21 cellular contexts compared by ENCODE assay signal in genomic region chr4:145823743-145824142, GRCh38.
DNase-seq lines count a peak whose midpoint lies in the region; ATAC-seq and TF ChIP-seq lines count a peak whose summit lies in the region.
"Had no signal": no experiment of that assay in that cellular context is flagged by ENCODE, and none has a peak within 500 bp of the region (broad histone marks: within the 10 kb centered on the region; RNA-seq: fewer than 3 reads in every experiment).

No MANE protein-coding gene starts in this region.

- no peak overlapping the region for H3K4me3 ChIP-seq in prostate gland
- H3K4me3 ChIP-seq in WERI-Rb-1 (ENCODE audit: low read depth, low read length), result no peak overlapping the region
- H3K4me3 ChIP-seq: HAP-1 had no signal

- ATAC-seq in activated T-cell treated with anti-CD3 and anti-CD28 coated beads, Interleukin-2, amount 50 U/mL, for 72 hours (replicated peaks in 1 of 2), result no peak
- ATAC-seq in HG02571 (IDR thresholded peaks at IDR 0.05; ENCODE audit: unreplicated experiment) (peak; percentile 43), GM21381 (IDR thresholded peaks at IDR 0.05; ENCODE audit: unreplicated experiment) (no peak)
- ATAC-seq in stimulated activated effector memory CD8-positive, alpha-beta T cell treated with anti-CD3 and anti-CD28 coated beads, Interleukin-12 subunit alpha, Interleukin-12 subunit beta, amount 100 ng/mL, for 72 hours, result no peak
- ATAC-seq: left lobe of liver had no signal

- peaks cover 96% of the 10 kb centered on the region for H3K36me3 Mint-ChIP-seq in activated T-cell treated with anti-CD3 and anti-CD28 coated beads, Interleukin-2, amount 50 U/mL, for 24 hours (ENCODE audit: low read depth)
- H3K36me3 Mint-ChIP-seq in activated T-cell treated with anti-CD3 and anti-CD28 coated beads, Interleukin-2, amount 50 U/mL, for 72 hours (ENCODE audit: insufficient read depth in 2 of 2), result peaks cover 14 to 36% of the 10 kb centered on the region in 2 donors
- peaks cover 56% of the 10 kb centered on the region for H3K36me3 Mint-ChIP-seq in stimulated activated effector memory CD8-positive, alpha-beta T cell treated with anti-CD3 and anti-CD28 coated beads, Interleukin-12 subunit alpha, Interleukin-12 subunit beta, amount 100 ng/mL, for 72 hours

- H3K27ac ChIP-seq in prostate gland (no peak overlapping the region), WERI-Rb-1 (no peak overlapping the region)

- no peak for DNase-seq in activated T-cell treated with anti-CD3 and anti-CD28 coated beads, Interleukin-2, amount 50 U/mL, for 24 hours
- DNase-seq in activated T-cell treated with anti-CD3 and anti-CD28 coated beads, Interleukin-2, amount 50 U/mL, for 72 hours, result no peak
- peak; percentile 60 to 81 for DNase-seq in NCI-H524 (lab: John Stamatoyannopoulos, UW)
- DNase-seq in stimulated activated effector memory CD8-positive, alpha-beta T cell treated with anti-CD3 and anti-CD28 coated beads, Interleukin-12 subunit alpha, Interleukin-12 subunit beta, amount 100 ng/mL, for 72 hours (ENCODE audit: low spot score in 2 of 2), result no peak
- DNase-seq in prostate gland (ENCODE audit: low spot score), result no peak
- no peak for DNase-seq in WERI-Rb-1
- DNase-seq: activated CD4-positive, alpha-beta memory T cell treated with anti-CD3 and anti-CD28 coated beads for 36 hours; DMS53; NCI-H2029 treated with DMSO at 0.1 percent for 48 hours; NCI-H526; OCI-M1; retina; SHP77; stimulated activated CD4-positive, alpha-beta T cell treated with anti-CD3 and anti-CD28 coated beads, Interleukin-12 subunit alpha, Interleukin-12 subunit beta, amount 100 ng/mL, for 4 hours; T-helper 1 cell had no signal

- H3K9me3 ChIP-seq in prostate gland (no peaks in the 10 kb centered on the region), WERI-Rb-1 (ENCODE audit: severe bottlenecking) (no peaks in the 10 kb centered on the region)
- H3K9me3 ChIP-seq: HAP-1 had no signal

- no peak overlapping the region for H3K4me3 Mint-ChIP-seq in activated T-cell treated with anti-CD3 and anti-CD28 coated beads, Interleukin-2, amount 50 U/mL, for 24 hours
- H3K4me3 Mint-ChIP-seq in activated T-cell treated with anti-CD3 and anti-CD28 coated beads, Interleukin-2, amount 50 U/mL, for 72 hours, result no peak overlapping the region
- no peak overlapping the region for H3K4me3 Mint-ChIP-seq in stimulated activated effector memory CD8-positive, alpha-beta T cell treated with anti-CD3 and anti-CD28 coated beads, Interleukin-12 subunit alpha, Interleukin-12 subunit beta, amount 100 ng/mL, for 72 hours
- H3K4me3 Mint-ChIP-seq: activated CD4-positive, alpha-beta memory T cell treated with anti-CD3 and anti-CD28 coated beads for 36 hours; activated naive CD4-positive, alpha-beta T cell treated with anti-CD3 and anti-CD28 coated beads, Interleukin-2, amount 50 U/mL, for 24 hours; endodermal cell had no signal

- peak overlapping the region; percentile 16 for H3K27ac Mint-ChIP-seq in activated T-cell treated with anti-CD3 and anti-CD28 coated beads, Interleukin-2, amount 50 U/mL, for 24 hours
- no peak overlapping the region for H3K27ac Mint-ChIP-seq in activated T-cell treated with anti-CD3 and anti-CD28 coated beads, Interleukin-2, amount 50 U/mL, for 72 hours
- H3K27ac Mint-ChIP-seq in stimulated activated effector memory CD8-positive, alpha-beta T cell treated with anti-CD3 and anti-CD28 coated beads, Interleukin-12 subunit alpha, Interleukin-12 subunit beta, amount 100 ng/mL, for 72 hours, result peak overlapping the region; percentile 38
- H3K27ac Mint-ChIP-seq: activated CD4-positive, alpha-beta memory T cell treated with anti-CD3 and anti-CD28 coated beads for 36 hours; endodermal cell had no signal

- intact Hi-C loops in prostate gland (cut with DNase I), result loop anchor here (5.0 to 10.0 kb wide), 2 partner anchors 89 to 206 kb away; partner anchors contain the start of gene MMAA

- peaks cover 33% of the 10 kb centered on the region for H3K4me1 Mint-ChIP-seq in activated T-cell treated with anti-CD3 and anti-CD28 coated beads, Interleukin-2, amount 50 U/mL, for 24 hours (ENCODE audit: low read depth)
- peaks cover 38% of the 10 kb centered on the region for H3K4me1 Mint-ChIP-seq in activated T-cell treated with anti-CD3 and anti-CD28 coated beads, Interleukin-2, amount 50 U/mL, for 72 hours (ENCODE audit: low read depth)
- H3K4me1 Mint-ChIP-seq in stimulated activated effector memory CD8-positive, alpha-beta T cell treated with anti-CD3 and anti-CD28 coated beads, Interleukin-12 subunit alpha, Interleukin-12 subunit beta, amount 100 ng/mL, for 72 hours, result peaks cover 34% of the 10 kb centered on the region

- H3K36me3 ChIP-seq in prostate gland (no peaks in the 10 kb centered on the region), WERI-Rb-1 (peaks cover 19% of the 10 kb centered on the region)
- H3K36me3 ChIP-seq: HAP-1 had no signal

- no peaks in the 10 kb centered on the region for H3K27me3 Mint-ChIP-seq in activated T-cell treated with anti-CD3 and anti-CD28 coated beads, Interleukin-2, amount 50 U/mL, for 24 hours
- H3K27me3 Mint-ChIP-seq in activated T-cell treated with anti-CD3 and anti-CD28 coated beads, Interleukin-2, amount 50 U/mL, for 72 hours (ENCODE audit: low read depth), result no peaks in the 10 kb centered on the region
- H3K27me3 Mint-ChIP-seq: activated CD4-positive, alpha-beta memory T cell treated with anti-CD3 and anti-CD28 coated beads for 36 hours; activated naive CD4-positive, alpha-beta T cell treated with anti-CD3 and anti-CD28 coated beads, Interleukin-2, amount 50 U/mL, for 24 hours had no signal

- 88% methylated on average over 4 of the region's 4 CpGs for whole genome bisulfite sequencing in prostate gland

- no peaks in the 10 kb centered on the region for H3K4me1 ChIP-seq in prostate gland (replicated peaks)

- TF ChIP-seq CTCF in prostate gland (IDR thresholded peaks at IDR 0.05) (no peak), WERI-Rb-1 (IDR thresholded peaks at IDR 0.05; ENCODE audit: low read depth, low read length) (no peak)

- TF ChIP-seq POLR2A in prostate gland (IDR thresholded peaks at IDR 0.05), result no peak

- H3K27me3 ChIP-seq in prostate gland (replicated peaks; ENCODE audit: insufficient read depth), result no peaks in the 10 kb centered on the region
- no peaks in the 10 kb centered on the region for H3K27me3 ChIP-seq in WERI-Rb-1 (ENCODE audit: insufficient read depth, low read depth, severe bottlenecking)

- H3K9me3 Mint-ChIP-seq in activated T-cell treated with anti-CD3 and anti-CD28 coated beads, Interleukin-2, amount 50 U/mL, for 24 hours, result no peaks in the 10 kb centered on the region
- H3K9me3 Mint-ChIP-seq in activated T-cell treated with anti-CD3 and anti-CD28 coated beads, Interleukin-2, amount 50 U/mL, for 72 hours, result no peaks in the 10 kb centered on the region
- no peaks in the 10 kb centered on the region for H3K9me3 Mint-ChIP-seq in stimulated activated effector memory CD8-positive, alpha-beta T cell treated with anti-CD3 and anti-CD28 coated beads, Interleukin-12 subunit alpha, Interleukin-12 subunit beta, amount 100 ng/mL, for 72 hours
- H3K9me3 Mint-ChIP-seq: activated CD4-positive, alpha-beta memory T cell treated with anti-CD3 and anti-CD28 coated beads for 36 hours; activated naive CD4-positive, alpha-beta T cell treated with anti-CD3 and anti-CD28 coated beads, Interleukin-2, amount 50 U/mL, for 24 hours; endodermal cell had no signal

Comparison
In these comparisons a context has a peak if more than half of its experiments do, and no peak if none do; other contexts are left out.
1. DNase-seq: peak in NCI-H524 (2 of 2); none in activated T-cell treated with anti-CD3 and anti-CD28 coated beads, Interleukin-2, amount 50 U/mL, for 24 hours (single experiment), activated T-cell treated with anti-CD3 and anti-CD28 coated beads, Interleukin-2, amount 50 U/mL, for 72 hours (0 of 2), stimulated activated effector memory CD8-positive, alpha-beta T cell treated with anti-CD3 and anti-CD28 coated beads, Interleukin-12 subunit alpha, Interleukin-12 subunit beta, amount 100 ng/mL, for 72 hours (0 of 2), prostate gland (single experiment) and WERI-Rb-1 (single experiment).